In genomic region chr3:37770938-37771918, GRCh38 we compare ENCODE assay signal across 17 cellular contexts.
DNase-seq lines count a peak whose midpoint lies in the region; ATAC-seq and TF ChIP-seq lines count a peak whose summit lies in the region.
"Had no signal": no experiment of that assay in that cellular context is flagged by ENCODE, and none has a peak within 500 bp of the region (broad histone marks: within the 10 kb centered on the region; RNA-seq: fewer than 3 reads in every experiment).

No MANE protein-coding gene starts in this region.

- ATAC-seq in body of pancreas (peak; percentile 45), right cardiac atrium (peak; percentile 83 to 91), sciatic nerve (peak; percentile 76), GM18511 (IDR thresholded peaks at IDR 0.05; ENCODE audit: unreplicated experiment) (no peak)

- 36 to 54% methylated on average over 6 to 10 of the region's 10 CpGs for WGBS in body of pancreas, 2 donors
- 21% methylated on average over 10 of the region's 10 CpGs for WGBS in right cardiac atrium

- TF ChIP-seq CTCF in body of pancreas (IDR thresholded peaks at IDR 0.05): no peak

- H3K36me3 ChIP-seq in body of pancreas (replicated peaks in 1 of 2; ENCODE audit: insufficient read depth in 1 of 2, low read depth in 2 of 2): no peaks in the 10 kb centered on the region

- H3K9me3 ChIP-seq in body of pancreas (no peaks in the 10 kb centered on the region), right cardiac atrium (ENCODE audit: control insufficient read depth, low read length) (no peaks in the 10 kb centered on the region)

- TF ChIP-seq POLR2A in body of pancreas (IDR thresholded peaks at IDR 0.05): no peak

- H3K4me3 ChIP-seq in body of pancreas (no peak overlapping the region), right cardiac atrium (ENCODE audit: low read length) (no peak overlapping the region)
- H3K4me3 ChIP-seq: GM23248, PC-9 had no signal

- H3K27ac ChIP-seq in body of pancreas: peak overlapping the region; percentile 3 to 52 (median 46)
- H3K27ac ChIP-seq in right cardiac atrium (ENCODE audit: low read length): peak overlapping the region; percentile 94
- H3K27ac ChIP-seq: GM23248, parathyroid adenoma, PC-9 had no signal

- H3K27me3 ChIP-seq in body of pancreas (no peaks in the 10 kb centered on the region), right cardiac atrium (ENCODE audit: control insufficient read depth, insufficient read depth) (no peaks in the 10 kb centered on the region)

- DNase-seq in NCI-H146 (lab: John Stamatoyannopoulos, UW): peak; percentile 41
- peak; percentile 58 to 77 (median 66) for DNase-seq in body of pancreas
- peak; percentile 56 to 87 (median 80) for DNase-seq in right cardiac atrium
- DNase-seq in sciatic nerve (ENCODE audit: low spot score): no peak
- DNase-seq in NCI-H2171 treated with DMSO at 0.1 percent for 48 hours (lab: John Stamatoyannopoulos, UW): no peak
- DNase-seq in NCI-H1436 treated with DMSO at 0.1 percent for 48 hours (lab: John Stamatoyannopoulos, UW): no peak
- no peak for DNase-seq in NCI-H446 (lab: John Stamatoyannopoulos, UW)
- DNase-seq: activated CD4-positive, alpha-beta T cell treated with anti-CD3 and anti-CD28 coated beads for 4 hours; activated T-cell treated with anti-CD3 and anti-CD28 coated beads, Interleukin-2, amount 50 U/mL, for 48 hours; DND-41; endodermal cell; GM23248; Karpas-422; PC-9; T-helper 1 cell had no signal

- peaks cover 65% of the 10 kb centered on the region for H3K4me1 ChIP-seq in body of pancreas
- H3K4me1 ChIP-seq in right cardiac atrium (ENCODE audit: control insufficient read depth, insufficient read depth, low read length): peaks cover 29% of the 10 kb centered on the region

- intact Hi-C loops in body of pancreas (cut with DNase I): no loop called here
- intact Hi-C loops in right cardiac atrium (cut with DNase I): no loop called here
- intact Hi-C loops in sciatic nerve (cut with DNase I): no loop called here

Comparison
In these comparisons a context has a peak if more than half of its experiments do, and no peak if none do; other contexts are left out.
1. DNase-seq: peak in NCI-H146 (single experiment), body of pancreas (4 of 4) and right cardiac atrium (3 of 3); none in sciatic nerve (single experiment), NCI-H2171 treated with DMSO at 0.1 percent for 48 hours (single experiment), NCI-H1436 treated with DMSO at 0.1 percent for 48 hours (single experiment) and NCI-H446 (0 of 2).